8 cellular contexts compared by ENCODE assay signal in genomic region chr10:71836594-71836970, GRCh38. TPM values are rescaled to one million over a fixed set of nuclear protein-coding genes. Genes with fewer than 3 reads are reported as not detected.
DNase-seq lines count a peak whose midpoint lies in the region; ATAC-seq and TF ChIP-seq lines count a peak whose summit lies in the region.

No MANE protein-coding gene starts in this region.

- H3K9me3 Mint-ChIP-seq in osteocyte (ENCODE audit: unreplicated experiment): no peaks in the 10 kb centered on the region

- no peaks in the 10 kb centered on the region for H3K36me3 ChIP-seq in colonic mucosa

- H3K36me3 Mint-ChIP-seq in osteocyte (ENCODE audit: unreplicated experiment): peaks cover 10% of the 10 kb centered on the region

- H3K9ac ChIP-seq in colonic mucosa (ENCODE audit: low read depth in 2 of 2, low read length in 2 of 2): no peak overlapping the region

- H3K4me1 ChIP-seq in colonic mucosa: peaks cover 12% of the 10 kb centered on the region

- H3K4me3 ChIP-seq in colonic mucosa: no peak overlapping the region

- peaks cover 70% of the 10 kb centered on the region for H3K4me1 Mint-ChIP-seq in osteocyte (ENCODE audit: unreplicated experiment)

- no peak for DNase-seq in colonic mucosa
- DNase-seq in osteocyte (ENCODE audit: extremely low spot score, unreplicated experiment): no peak
- no peak for DNase-seq in KBM-7
- DNase-seq in activated CD8-positive, alpha-beta memory T cell treated with anti-CD3 and anti-CD28 coated beads, Interleukin-2, amount 50 U/mL, for 4 hours: no peak
- DNase-seq in SIG-M5 (lab: John Stamatoyannopoulos, UW): no peak
- no peak for DNase-seq in amniotic stem cell (lab: John Stamatoyannopoulos, UW)

- H3K27me3 ChIP-seq in colonic mucosa: no peaks in the 10 kb centered on the region

- H3K4me3 Mint-ChIP-seq in osteocyte (ENCODE audit: unreplicated experiment): peak overlapping the region; percentile 40

- intact Hi-C loops in colonic mucosa (cut with DNase I): loop anchor here (10.0 kb wide), 1 partner anchor 58 kb away; no protein-coding TSS in a partner anchor

- no peaks in the 10 kb centered on the region for H3K27me3 Mint-ChIP-seq in osteocyte (ENCODE audit: unreplicated experiment)

- in situ Hi-C loops in KBM-7 (cut with MboI; ENCODE audit: low pct_unique_long_range_greater_than_20kb, low sequenced_read_pairs): no loop called here

- no peak for TF ChIP-seq CTCF in colonic mucosa (IDR thresholded peaks at IDR 0.05)
- TF ChIP-seq CTCF in osteocyte (IDR thresholded peaks at IDR 0.05): no peak

- ATAC-seq in GM18867 (IDR thresholded peaks at IDR 0.05; ENCODE audit: unreplicated experiment) (peak; percentile 15), HG03025 (IDR thresholded peaks at IDR 0.05; ENCODE audit: low FRiP score, unreplicated experiment) (peak; percentile 35)

- no peaks in the 10 kb centered on the region for H3K9me3 ChIP-seq in colonic mucosa

- peak overlapping the region; percentile 27 for H3K27ac ChIP-seq in colonic mucosa

- peak overlapping the region; percentile 92 for H3K27ac Mint-ChIP-seq in osteocyte (ENCODE audit: unreplicated experiment)

RNA-seq across cellular contexts. Expression of gene PSAP, which starts 14.5 kb away (rescaled TPM):
- total RNA-seq in colonic mucosa (100 to 1,000 TPM; 363 to 629 TPM), osteocyte (1,262 and 1,314 TPM in 2 replicates)
